27 cellular contexts compared by ENCODE assay signal in the genomic region with DNA sequence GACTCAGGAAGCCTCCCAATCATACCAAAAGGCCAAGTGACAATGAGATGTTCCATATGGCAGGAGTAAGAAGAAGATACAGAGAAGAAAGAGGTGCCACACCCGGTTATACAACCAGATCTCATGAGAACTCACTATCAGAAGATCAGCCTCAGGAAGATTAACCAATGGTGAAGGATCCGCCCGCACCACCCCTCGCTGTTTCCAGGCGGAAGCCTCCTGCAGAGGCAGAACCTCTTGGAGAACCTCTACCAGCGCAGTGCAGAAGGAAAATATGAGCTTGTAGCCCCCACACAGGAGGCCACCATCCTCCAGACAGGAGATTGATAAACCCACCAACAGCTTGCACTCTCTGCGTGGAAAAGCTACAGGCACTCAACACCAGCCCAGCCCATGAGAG.
"Had no signal": no experiment of that assay in that cellular context is flagged by ENCODE, and none has a peak within 500 bp of the region (broad histone marks: within the 10 kb centered on the region; RNA-seq: fewer than 3 reads in every experiment).

No MANE protein-coding gene starts in this region.

- DNase-seq: colonic mucosa; cortex of kidney; dermis blood vessel endothelial cell; dorsolateral prefrontal cortex; effector CD4-positive, alpha-beta T cell; effector CD8-positive, alpha-beta T cell; effector memory CD4-positive, alpha-beta T cell; effector memory CD8-positive, alpha-beta T cell; endodermal cell; erythroblast; esophagus squamous epithelium; foreskin fibroblast; foreskin keratinocyte; foreskin melanocyte; gastrocnemius medialis; glutamatergic neuron; heart left ventricle; heart right ventricle had no signal

- FAIRE-seq: colon, endometrium, endothelial cell of umbilical vein, frontal cortex had no signal

- H3K4me1 ChIP-seq: colonic mucosa, esophagus muscularis mucosa, esophagus squamous epithelium, foreskin keratinocyte, gastrocnemius medialis, gastroesophageal sphincter, heart left ventricle, heart right ventricle had no signal

- H3K9me3 ChIP-seq: colonic mucosa, esophagus muscularis mucosa, esophagus squamous epithelium, gastrocnemius medialis, gastroesophageal sphincter, heart left ventricle, heart right ventricle had no signal

- H3K27ac ChIP-seq: colonic mucosa, coronary artery, dorsolateral prefrontal cortex, epithelial cell of prostate, esophagus muscularis mucosa, esophagus squamous epithelium, foreskin keratinocyte, gastrocnemius medialis, gastroesophageal sphincter, heart left ventricle, heart right ventricle had no signal

- H3K36me3 ChIP-seq: colonic mucosa, esophagus muscularis mucosa, gastrocnemius medialis, gastroesophageal sphincter, heart left ventricle, heart right ventricle had no signal

- H3K27me3 ChIP-seq: colonic mucosa, esophagus muscularis mucosa, esophagus squamous epithelium, foreskin keratinocyte, gastrocnemius medialis, gastroesophageal sphincter, heart left ventricle, heart right ventricle had no signal

- ATAC-seq: effector memory CD8-positive, alpha-beta T cell; esophagus mucosa; foreskin keratinocyte; gastrocnemius medialis; gastroesophageal sphincter; heart left ventricle; heart right ventricle had no signal

- H3K4me3 ChIP-seq: colonic mucosa, coronary artery, dorsolateral prefrontal cortex, esophagus muscularis mucosa, esophagus squamous epithelium, gastrocnemius medialis, gastroesophageal sphincter, heart left ventricle, heart right ventricle had no signal
